In genomic region chr5:135391123-135391868, GRCh38 we compare ENCODE assay signal across 8 cellular contexts. TPM values are rescaled to one million over a fixed set of nuclear protein-coding genes. Genes with fewer than 3 reads are reported as not detected.
DNase-seq lines count a peak whose midpoint lies in the region; ATAC-seq, FAIRE-seq and TF ChIP-seq lines count a peak whose summit lies in the region.

No MANE protein-coding gene starts in this region.

- 79% methylated on average over 4 of the region's 6 CpGs; no CpG with 5 or more reads in 1 of the 2 experiments for WGBS in IMR-90 (ENCODE audit: extremely low coverage in 2 of 2, insufficient read length in 1 of 2), 2 experiments

- H3K4me3 ChIP-seq in BJ (ENCODE audit: low read depth, low read length) (no peak overlapping the region), IMR-90 (ENCODE audit: insufficient read depth, low read depth, low read length) (no peak overlapping the region), endothelial cell of umbilical vein (replicated peaks in 1 of 3; ENCODE audit: insufficient read depth in 1 of 3, low read depth in 1 of 3, low read length in 3 of 3) (no peak overlapping the region)

- dilution Hi-C loops in IMR-90 (cut with HindIII; ENCODE audit: low sequenced_read_pairs, unreplicated experiment), result no loop called here
- dilution Hi-C loops in endothelial cell of umbilical vein (cut with MboI; ENCODE audit: extremely low pct_ligation_motif_present, low sequenced_read_pairs), result no loop called here

- POLR2A ChIA-PET in BJ (lab: Charles Lee) (interaction anchor here (1.0 kb wide), 1 partner anchor 42 kb away, joined by 5 read pairs; no protein-coding TSS in a partner anchor), IMR-90 (lab: Charles Lee; ENCODE audit: unreplicated experiment) (no interaction called here), endothelial cell of umbilical vein (lab: Charles Lee) (no interaction called here)

- H3K36me3 ChIP-seq in BJ (ENCODE audit: control insufficient read depth, insufficient read depth, low read length) (peaks cover 7% of the 10 kb centered on the region; the same call in 1 of the 2 replicates), IMR-90 (ENCODE audit: control insufficient read depth, insufficient read depth, low read length) (peaks cover 20% of the 10 kb centered on the region), endothelial cell of umbilical vein (ENCODE audit: control insufficient read depth in 2 of 2, extremely low read depth in 1 of 2, insufficient read depth in 2 of 2, low read length in 2 of 2) (peaks cover 3 to 10% of the 10 kb centered on the region in 2 experiments)

- peak overlapping the region; percentile 88 for H2AK5ac ChIP-seq in IMR-90 (ENCODE audit: low read depth, low read length)

- H3K4me1 ChIP-seq in IMR-90 (ENCODE audit: control insufficient read depth, insufficient read depth, low read length), result peaks cover 52% of the 10 kb centered on the region
- peaks cover 14% of the 10 kb centered on the region for H3K4me1 ChIP-seq in endothelial cell of umbilical vein (ENCODE audit: control insufficient read depth, extremely low read depth, insufficient read depth, low read length)

- H3K27me3 ChIP-seq in BJ (ENCODE audit: control insufficient read depth, insufficient read depth, low read length), result no peaks in the 10 kb centered on the region
- H3K27me3 ChIP-seq in IMR-90 (ENCODE audit: control insufficient read depth, insufficient read depth, low read length), result no peaks in the 10 kb centered on the region
- H3K27me3 ChIP-seq in endothelial cell of umbilical vein (ENCODE audit: control insufficient read depth in 2 of 2, insufficient read depth in 2 of 2, low read length in 2 of 2), result no peaks in the 10 kb centered on the region

- H2AK9ac ChIP-seq in IMR-90 (replicated peaks; ENCODE audit: low read depth, low read length, poor library complexity), result peak overlapping the region; percentile 59

- peak overlapping the region; percentile 55 for H3K27ac ChIP-seq in IMR-90 (ENCODE audit: insufficient read depth, low read length)
- no peak overlapping the region for H3K27ac ChIP-seq in endothelial cell of umbilical vein (ENCODE audit: insufficient read depth, low read depth, low read length)

- H2BK15ac ChIP-seq in IMR-90 (ENCODE audit: low read depth, low read length), result peak overlapping the region; percentile 39; the same call in 2 of the 3 replicates

- ATAC-seq in IMR-90 (ENCODE audit: low read depth), result peak; percentile 72
- no peak for ATAC-seq in activated T-cell treated with anti-CD3 and anti-CD28 coated beads, Interleukin-2, amount 50 U/mL, for 4 hours

- intact Hi-C loops in IMR-90 (cut with micrococcal nuclease), result no loop called here
- intact Hi-C loops in endothelial cell of umbilical vein (cut with micrococcal nuclease), result no loop called here

- in situ Hi-C loops in IMR-90 (cut with MboI; ENCODE audit: low sequenced_read_pairs), result no loop called here
- in situ Hi-C loops in G401 (cut with HindIII; ENCODE audit: low sequenced_read_pairs), result no loop called here

- H3K4me1 Mint-ChIP-seq in neural crest cell, result peaks cover 32% of the 10 kb centered on the region
- H3K4me1 Mint-ChIP-seq in activated T-cell treated with anti-CD3 and anti-CD28 coated beads, Interleukin-2, amount 50 U/mL, for 4 hours (ENCODE audit: low read depth), result peaks cover 78% of the 10 kb centered on the region

- TF ChIP-seq RAD21 in IMR-90 (IDR thresholded peaks at IDR 0.05; ENCODE audit: low read length), result no peak; the same call in 1 of the 2 replicates

- DNase-seq in BJ (ENCODE audit: low read depth), result peak; percentile 70
- DNase-seq in IMR-90, result peak; percentile 95
- no peak for DNase-seq in endothelial cell of umbilical vein (ENCODE audit: low read depth, low spot score)
- DNase-seq in neural crest cell (ENCODE audit: low read depth, low spot score), result no peak
- no peak for DNase-seq in GM12891 (ENCODE audit: insufficient read length, low spot score)
- DNase-seq in G401 (ENCODE audit: low spot score), result no peak
- no peak for DNase-seq in middle frontal gyrus (ENCODE audit: extremely low spot score, low spot score)
- no peak for DNase-seq in activated T-cell treated with anti-CD3 and anti-CD28 coated beads, Interleukin-2, amount 50 U/mL, for 4 hours

- H3K23ac ChIP-seq in IMR-90 (ENCODE audit: low read depth, low read length), result peak overlapping the region; percentile 91

- H3K4me2 ChIP-seq in IMR-90 (ENCODE audit: low read depth, low read length) (peak overlapping the region; percentile 28), endothelial cell of umbilical vein (ENCODE audit: insufficient read depth, low read length) (no peak overlapping the region)

- H3K9me3 Mint-ChIP-seq in neural crest cell, result no peaks in the 10 kb centered on the region
- H3K9me3 Mint-ChIP-seq in activated T-cell treated with anti-CD3 and anti-CD28 coated beads, Interleukin-2, amount 50 U/mL, for 4 hours, result no peaks in the 10 kb centered on the region

- TF ChIP-seq CTCF in BJ (IDR thresholded peaks at IDR 0.05; ENCODE audit: insufficient read depth, low read depth, low read length) (no peak), IMR-90 (conservative IDR thresholded peaks at IDR 0.05; ENCODE audit: low read depth, low read length) (no peak), endothelial cell of umbilical vein (IDR thresholded peaks at IDR 0.05; ENCODE audit: extremely low read depth in 1 of 2, insufficient read depth in 1 of 2, low read depth in 1 of 2, low read length in 2 of 2) (no peak), neural crest cell (conservative IDR thresholded peaks at IDR 0.05) (no peak)

- H3K4ac ChIP-seq in IMR-90 (ENCODE audit: low read depth, low read length), result peak overlapping the region; percentile 94

- peak; percentile 27; the same call in 1 of the 2 replicates for TF ChIP-seq POLR2A in IMR-90 (IDR thresholded peaks at IDR 0.05; ENCODE audit: low read depth, low read length)
- no peak for TF ChIP-seq POLR2A in endothelial cell of umbilical vein (IDR thresholded peaks at IDR 0.05; ENCODE audit: low read depth, low read length)
- no peak for TF ChIP-seq POLR2A in GM12891 (IDR thresholded peaks at IDR 0.05; ENCODE audit: low read depth, low read length)

- H3K9ac ChIP-seq in IMR-90 (ENCODE audit: low read depth, low read length) (peak overlapping the region; percentile 3), endothelial cell of umbilical vein (replicated peaks; ENCODE audit: extremely low read depth, insufficient read depth, low read length) (no peak overlapping the region)

- H4K5ac ChIP-seq in IMR-90 (ENCODE audit: low read depth, low read length), result peak overlapping the region; percentile 54

- no peak overlapping the region for H3K4me3 Mint-ChIP-seq in neural crest cell
- no peak overlapping the region for H3K4me3 Mint-ChIP-seq in activated T-cell treated with anti-CD3 and anti-CD28 coated beads, Interleukin-2, amount 50 U/mL, for 4 hours

- H3K79me2 ChIP-seq in endothelial cell of umbilical vein (ENCODE audit: control insufficient read depth, insufficient read depth, low read length), result peaks cover 78% of the 10 kb centered on the region

- peak overlapping the region; percentile 89 for H3K14ac ChIP-seq in IMR-90 (replicated peaks; ENCODE audit: low read depth, low read length)

- BruUV-seq in IMR-90 (replicated peaks; lab: Mats Ljungman, UMichigan), result no TSS peak
- no TSS peak for BruUV-seq in endothelial cell of umbilical vein (replicated peaks; lab: Mats Ljungman, UMichigan)

- peak overlapping the region; percentile 94 for H2BK120ac ChIP-seq in IMR-90 (ENCODE audit: low read depth, low read length)

- H3K18ac ChIP-seq in IMR-90 (ENCODE audit: low read depth, low read length), result peak overlapping the region; percentile 79

- peak overlapping the region; percentile 60; the same call in 1 of the 2 replicates for H3K56ac ChIP-seq in IMR-90 (ENCODE audit: extremely low read depth, insufficient read depth, low read length)

- peak overlapping the region; percentile 32 for H3K27ac Mint-ChIP-seq in neural crest cell (ENCODE audit: unreplicated experiment)

- H4K20me1 ChIP-seq in IMR-90 (ENCODE audit: insufficient read depth, low read length), result peaks cover 83% of the 10 kb centered on the region
- H4K20me1 ChIP-seq in endothelial cell of umbilical vein (replicated peaks; ENCODE audit: control insufficient read depth, extremely low read depth, insufficient read depth, low read length), result peaks cover 4% of the 10 kb centered on the region

- CTCF ChIA-PET in BJ (lab: Yijun Ruan, JAX), result interaction anchor here (0.6 to 1.5 kb wide), 8 partner anchors 11 to 174 kb away, joined by 3 to 9 read pairs (median 3); no protein-coding TSS in a partner anchor
- CTCF ChIA-PET in IMR-90 (lab: Yijun Ruan, JAX), result interaction anchor here (0.7 to 1.0 kb wide), 3 partner anchors 9 to 48 kb away, joined by 3 to 4 read pairs (median 4); no protein-coding TSS in a partner anchor
- CTCF ChIA-PET in endothelial cell of umbilical vein (lab: Charles Lee), result interaction anchor here (0.8 kb wide), 1 partner anchor 8 kb away, joined by 3 read pairs; the partner anchor contains the start of gene MACROH2A1

- FAIRE-seq in endothelial cell of umbilical vein (lab: Jason Lieb, UNC) (peak; percentile 40), GM12891 (lab: Jason Lieb, UNC) (no peak)

- peak overlapping the region; percentile 89 for H4K91ac ChIP-seq in IMR-90 (ENCODE audit: insufficient read depth, low read depth, low read length)

- peak overlapping the region; percentile 98 for H2BK5ac ChIP-seq in IMR-90 (ENCODE audit: low read depth, low read length, poor library complexity, severe bottlenecking)

- H3K79me1 ChIP-seq in IMR-90 (ENCODE audit: low read depth in 1 of 2, low read length in 2 of 2), result peaks cover 36 to 95% of the 10 kb centered on the region in 2 experiments

- H2BK20ac ChIP-seq in IMR-90 (ENCODE audit: low read depth, low read length), result peak overlapping the region; percentile 87

- H2AFZ ChIP-seq in IMR-90 (replicated peaks; ENCODE audit: low read length, poor library complexity) (peak overlapping the region; percentile 25), endothelial cell of umbilical vein (ENCODE audit: low read depth, low read length) (no peak overlapping the region)

- H3K36me3 Mint-ChIP-seq in neural crest cell (ENCODE audit: low read depth), result peaks cover 5% of the 10 kb centered on the region
- peaks cover 51% of the 10 kb centered on the region for H3K36me3 Mint-ChIP-seq in activated T-cell treated with anti-CD3 and anti-CD28 coated beads, Interleukin-2, amount 50 U/mL, for 4 hours (ENCODE audit: insufficient read depth)

- H3K27me3 Mint-ChIP-seq in neural crest cell (ENCODE audit: low read depth), result no peaks in the 10 kb centered on the region
- H3K27me3 Mint-ChIP-seq in activated T-cell treated with anti-CD3 and anti-CD28 coated beads, Interleukin-2, amount 50 U/mL, for 4 hours (ENCODE audit: low read depth), result no peaks in the 10 kb centered on the region

- H3K9me1 ChIP-seq in IMR-90 (ENCODE audit: insufficient read depth, low read length) (peaks cover 66% of the 10 kb centered on the region), endothelial cell of umbilical vein (replicated peaks; ENCODE audit: control insufficient read depth, extremely low read depth, insufficient read depth, low read length) (no peaks in the 10 kb centered on the region)

- H3K9me3 ChIP-seq in IMR-90 (ENCODE audit: control insufficient read depth, insufficient read depth, low read length) (no peaks in the 10 kb centered on the region), endothelial cell of umbilical vein (replicated peaks; ENCODE audit: control insufficient read depth, insufficient read depth, low read length) (no peaks in the 10 kb centered on the region)

- peak overlapping the region in 1 of 2 experiments; percentile 93; a peak in 2 of 4 replicates for H4K8ac ChIP-seq in IMR-90 (ENCODE audit: low read depth in 2 of 2, low read length in 2 of 2)

RNA-seq across cellular contexts. Expression of gene MACROH2A1, which starts 7.7 kb away (rescaled TPM):
- 84.8 and 96.0 TPM in 2 replicates for polyA plus RNA-seq in BJ (2011; rRNA removed)
- 61.7 and 72.9 TPM in 2 replicates for polyA minus RNA-seq in BJ (2011; rRNA and poly(A)+ RNA removed)
- 126 and 141 TPM in 2 replicates for total RNA-seq in IMR-90 (2012; rRNA removed)
- polyA plus RNA-seq in IMR-90 (2012; rRNA removed), result 122 and 132 TPM in 2 replicates
- 111 and 126 TPM in 2 replicates for polyA plus RNA-seq in IMR-90 (2012; cell fraction: cytosol; rRNA removed)
- 211 and 389 TPM in 2 replicates for polyA plus RNA-seq in IMR-90 (2012; cell fraction: nucleus; rRNA removed; ENCODE audit: low replicate concordance)
- total RNA-seq in endothelial cell of umbilical vein, result 142 and 147 TPM in 2 replicates
- 74.1 and 89.3 TPM in 2 replicates for polyA plus RNA-seq in endothelial cell of umbilical vein
- polyA plus RNA-seq in endothelial cell of umbilical vein (2011; cell fraction: cytosol; rRNA removed), result 91.8 and 107 TPM in 2 replicates
- 336 and 348 TPM in 2 replicates for polyA plus RNA-seq in endothelial cell of umbilical vein (2011; cell fraction: nucleus; rRNA removed)
- polyA plus RNA-seq in endothelial cell of umbilical vein (2012), result 85.0 and 114 TPM in 2 replicates
- polyA minus RNA-seq in endothelial cell of umbilical vein, result 107 and 109 TPM in 2 replicates
- 65.6 TPM for polyA minus RNA-seq in endothelial cell of umbilical vein (2011; cell fraction: cytosol; rRNA and poly(A)+ RNA removed)
- 158 and 178 TPM in 2 replicates for polyA minus RNA-seq in endothelial cell of umbilical vein (2011; cell fraction: nucleus; rRNA and poly(A)+ RNA removed)
- 339 and 353 TPM in 2 replicates for total RNA-seq in neural crest cell
- 86.5 TPM for polyA plus RNA-seq in GM12891 (2012; ENCODE audit: low read depth, missing spikeins)
- total RNA-seq in G401 (2014; rRNA removed; shearing (Covaris generic)), result 912 and 1,162 TPM in 2 replicates
- 100 to 1,000 TPM; 204 to 234 (median 207) TPM for total RNA-seq in activated T-cell treated with anti-CD3 and anti-CD28 coated beads, Interleukin-2, amount 50 U/mL, for 4 hours

RNA-seq across cellular contexts. Expression of gene DCANP1, which starts 55.9 kb away (rescaled TPM):
- polyA plus RNA-seq in BJ (2011; rRNA removed) (not detected in 2 replicates), IMR-90 (2012; rRNA removed) (not detected in 2 replicates), endothelial cell of umbilical vein (not detected in 2 replicates)
- not detected in 2 replicates for polyA minus RNA-seq in BJ (2011; rRNA and poly(A)+ RNA removed)
- total RNA-seq in IMR-90 (2012; rRNA removed) (not detected in 2 replicates), endothelial cell of umbilical vein (not detected in 2 replicates), neural crest cell (not detected in 2 replicates)
- not detected in 2 replicates for polyA plus RNA-seq in IMR-90 (2012; cell fraction: cytosol; rRNA removed)
- polyA plus RNA-seq in IMR-90 (2012; cell fraction: nucleus; rRNA removed; ENCODE audit: low replicate concordance), result not detected in 2 replicates
- polyA plus RNA-seq in endothelial cell of umbilical vein (2011; cell fraction: cytosol; rRNA removed), result not detected in 2 replicates
- polyA plus RNA-seq in endothelial cell of umbilical vein (2011; cell fraction: nucleus; rRNA removed), result not detected in 2 replicates
- polyA plus RNA-seq in endothelial cell of umbilical vein (2012), result not detected in 2 replicates
- polyA minus RNA-seq in endothelial cell of umbilical vein, result not detected in 2 replicates
- not detected for polyA minus RNA-seq in endothelial cell of umbilical vein (2011; cell fraction: cytosol; rRNA and poly(A)+ RNA removed)
- not detected in 2 replicates for polyA minus RNA-seq in endothelial cell of umbilical vein (2011; cell fraction: nucleus; rRNA and poly(A)+ RNA removed)
- not detected for polyA plus RNA-seq in GM12891 (2012; ENCODE audit: low read depth, missing spikeins)
- 0.18 and 0.24 TPM in 2 replicates for total RNA-seq in G401 (2014; rRNA removed; shearing (Covaris generic))
- total RNA-seq in activated T-cell treated with anti-CD3 and anti-CD28 coated beads, Interleukin-2, amount 50 U/mL, for 4 hours, result not detected

Comparison
In these comparisons a context has a peak if more than half of its experiments do, and no peak if none do; other contexts are left out.
1. DNase-seq: peak in BJ (single experiment) and IMR-90 (single experiment); none in endothelial cell of umbilical vein (single experiment), neural crest cell (single experiment), GM12891 (single experiment), G401 (single experiment), middle frontal gyrus (single experiment) and activated T-cell treated with anti-CD3 and anti-CD28 coated beads, Interleukin-2, amount 50 U/mL, for 4 hours (single experiment).